13 cellular contexts compared by ENCODE assay signal in genomic region chr6:89862281-89862680, GRCh38. TPM values are rescaled to one million over a fixed set of nuclear protein-coding genes. Genes with fewer than 3 reads are reported as not detected.
DNase-seq lines count a peak whose midpoint lies in the region; ATAC-seq and TF ChIP-seq lines count a peak whose summit lies in the region.
"Had no signal": no experiment of that assay in that cellular context is flagged by ENCODE, and none has a peak within 500 bp of the region (broad histone marks: within the 10 kb centered on the region; RNA-seq: fewer than 3 reads in every experiment).

No MANE protein-coding gene starts in this region.

- H3K36me3 ChIP-seq in prostate gland, result no peaks in the 10 kb centered on the region

- no peaks in the 10 kb centered on the region for H3K9me3 ChIP-seq in prostate gland
- H3K9me3 ChIP-seq: Caco-2 had no signal

- peak overlapping the region; percentile 40 for H3K4me3 Mint-ChIP-seq in activated B cell treated with CpG ODN at 0.5 μM for 24 hours
- H3K4me3 Mint-ChIP-seq: immature natural killer cell had no signal

- ATAC-seq in GM18867 (IDR thresholded peaks at IDR 0.05; ENCODE audit: unreplicated experiment), result peak; percentile 79
- peak; percentile 70 for ATAC-seq in GM21360 (IDR thresholded peaks at IDR 0.05; ENCODE audit: unreplicated experiment)
- ATAC-seq in HG03025 (IDR thresholded peaks at IDR 0.05; ENCODE audit: low FRiP score, unreplicated experiment), result peak; percentile 83
- peak; percentile 31 for ATAC-seq in activated B cell treated with CpG ODN at 0.5 μM for 24 hours (ENCODE audit: low read depth)

- TF ChIP-seq CTCF in activated B cell treated with CpG ODN at 0.5 μM for 24 hours (IDR thresholded peaks at IDR 0.05) (no peak), prostate gland (IDR thresholded peaks at IDR 0.05) (no peak)

- intact Hi-C loops in activated B cell treated with CpG ODN at 0.5 μM for 24 hours (cut with micrococcal nuclease) (no loop called here), prostate gland (cut with DNase I) (no loop called here)

- H3K36me3 Mint-ChIP-seq in activated B cell treated with CpG ODN at 0.5 μM for 24 hours (ENCODE audit: low read depth), result peaks cover 62% of the 10 kb centered on the region

- no peaks in the 10 kb centered on the region for H3K9me3 Mint-ChIP-seq in activated B cell treated with CpG ODN at 0.5 μM for 24 hours
- H3K9me3 Mint-ChIP-seq: immature natural killer cell had no signal

- CTCF ChIA-PET in activated B cell treated with CpG ODN at 0.5 μM for 24 hours (lab: Charles Lee), result no interaction called here

- H3K4me3 ChIP-seq in prostate gland, result no peak overlapping the region

- no peak for TF ChIP-seq POLR2A in prostate gland (IDR thresholded peaks at IDR 0.05)

- no peaks in the 10 kb centered on the region for H3K27me3 ChIP-seq in prostate gland (replicated peaks; ENCODE audit: insufficient read depth)

- H3K4me1 Mint-ChIP-seq in activated B cell treated with CpG ODN at 0.5 μM for 24 hours, result peaks cover 18% of the 10 kb centered on the region

- H3K27ac ChIP-seq in prostate gland, result no peak overlapping the region

- 92% methylated on average over 5 of the region's 5 CpGs for WGBS in prostate gland

- peak overlapping the region; percentile 61 for H3K27ac Mint-ChIP-seq in activated B cell treated with CpG ODN at 0.5 μM for 24 hours

- H3K27me3 Mint-ChIP-seq in activated B cell treated with CpG ODN at 0.5 μM for 24 hours, result no peaks in the 10 kb centered on the region

- POLR2A ChIA-PET in activated B cell treated with CpG ODN at 0.5 μM for 24 hours (lab: Charles Lee), result interaction anchor here (1.4 kb wide), 1 partner anchor 42 kb away, joined by 6 read pairs; the partner anchor contains the start of gene MDN1

- no peak for DNase-seq in activated B cell treated with CpG ODN at 0.5 μM for 24 hours
- DNase-seq in prostate gland (ENCODE audit: low spot score), result no peak
- DNase-seq in islet precursor cell, result no peak
- no peak for DNase-seq in NCI-H82 treated with DMSO at 0.1 percent for 48 hours (lab: John Stamatoyannopoulos, UW; ENCODE audit: unreplicated experiment)
- DNase-seq: activated T-cell treated with anti-CD3 and anti-CD28 coated beads, Interleukin-2, amount 50 U/mL, for 1 hour; Caco-2; central memory CD4-positive, alpha-beta T cell; immature natural killer cell; NCI-H1092 had no signal

- no peaks in the 10 kb centered on the region for H3K4me1 ChIP-seq in prostate gland (replicated peaks)
- H3K4me1 ChIP-seq: Caco-2 had no signal

RNA-seq across cellular contexts. Expression of gene GJA10, which starts 32.0 kb away (rescaled TPM):
- total RNA-seq in activated B cell treated with CpG ODN at 0.5 μM for 24 hours (not detected in 2 replicates), prostate gland (not detected)
- total RNA-seq: Caco-2, myocyte had no signal

RNA-seq across cellular contexts. Expression of gene CASP8AP2, which starts 32.6 kb away (rescaled TPM):
- 17.1 and 17.8 TPM in 2 replicates for total RNA-seq in activated B cell treated with CpG ODN at 0.5 μM for 24 hours
- total RNA-seq in prostate gland, result 10 to 100 TPM; 10.9 to 17.7 TPM

RNA-seq across cellular contexts. Expression of gene MDN1, which starts 42.7 kb away (rescaled TPM):
- 59.8 and 65.4 TPM in 2 replicates for total RNA-seq in activated B cell treated with CpG ODN at 0.5 μM for 24 hours
- total RNA-seq in prostate gland, result 10 to 100 TPM; 26.2 to 53.3 TPM

Comparison
In these comparisons a context has a peak if more than half of its experiments do, and no peak if none do; other contexts are left out.
1. ATAC-seq: peak in every context shown above with its lines; median percentile 83 in HG03025; 79 in GM18867; 70 in GM21360; 31 in activated B cell treated with CpG ODN at 0.5 μM for 24 hours.